16 cellular contexts compared by ENCODE assay signal in genomic region chr6:43921548-43922422, GRCh38.
DNase-seq lines count a peak whose midpoint lies in the region; ATAC-seq and TF ChIP-seq lines count a peak whose summit lies in the region.
"Had no signal": no experiment of that assay in that cellular context is flagged by ENCODE, and none has a peak within 500 bp of the region (broad histone marks: within the 10 kb centered on the region; RNA-seq: fewer than 3 reads in every experiment).

No MANE protein-coding gene starts in this region.

- POLR2A ChIA-PET in WTC11 (lab: Charles Lee), result no interaction called here

- H3K4me3 ChIP-seq in neuronal stem cell (ENCODE audit: low read length in 2 of 2) (no peak overlapping the region), aorta (ENCODE audit: low read length in 2 of 2) (no peak overlapping the region)
- H3K4me3 ChIP-seq: BLaER1 treated with 17β-estradiol and CSF1 and Interleukin-3, amounts not matched to agents 10 nM and 100 nM; SJCRH30 had no signal

- H3K4ac ChIP-seq in neuronal stem cell (ENCODE audit: low read length), result no peak overlapping the region

- no peak overlapping the region for H2BK5ac ChIP-seq in neuronal stem cell (ENCODE audit: low read length)

- H3K79me1 ChIP-seq in neuronal stem cell (ENCODE audit: low read depth, low read length), result peaks cover 2% of the 10 kb centered on the region

- H3K27me3 ChIP-seq in neuronal stem cell (ENCODE audit: control insufficient read depth in 3 of 3, insufficient read depth in 3 of 3, low read depth in 1 of 3, low read length in 3 of 3) (no peaks in the 10 kb centered on the region), aorta (ENCODE audit: control insufficient read depth in 1 of 2, insufficient read depth in 2 of 2, low read length in 1 of 2) (no peaks in the 10 kb centered on the region)

- intact Hi-C loops in aorta (cut with DNase I), result no loop called here

- H3K27ac Mint-ChIP-seq in WTC11 (no peak overlapping the region), endothelial cell (ENCODE audit: unreplicated experiment) (no peak overlapping the region)
- H3K27ac Mint-ChIP-seq: HFFc6 had no signal

- no peak overlapping the region for H3K14ac ChIP-seq in neuronal stem cell (ENCODE audit: low read length)

- H3K36me3 ChIP-seq in neuronal stem cell (replicated peaks in 1 of 2; ENCODE audit: control insufficient read depth in 2 of 2, insufficient read depth in 2 of 2, low read length in 2 of 2) (no peaks in the 10 kb centered on the region), aorta (ENCODE audit: control insufficient read depth in 1 of 2, insufficient read depth in 2 of 2, low read length in 1 of 2) (no peaks in the 10 kb centered on the region)
- H3K36me3 ChIP-seq: BLaER1 treated with 17β-estradiol and CSF1 and Interleukin-3, amounts not matched to agents 10 nM and 100 nM; SJCRH30 had no signal

- H3K4me1 Mint-ChIP-seq in WTC11 (peaks cover 8% of the 10 kb centered on the region), endothelial cell (ENCODE audit: unreplicated experiment) (peaks cover 4% of the 10 kb centered on the region)

- no peak for TF ChIP-seq CTCF in WTC11 (IDR thresholded peaks at IDR 0.05)
- no peak for TF ChIP-seq CTCF in endothelial cell (IDR thresholded peaks at IDR 0.05; ENCODE audit: unreplicated experiment)

- H3K4me3 Mint-ChIP-seq in WTC11, result no peak overlapping the region
- no peak overlapping the region for H3K4me3 Mint-ChIP-seq in endothelial cell (ENCODE audit: unreplicated experiment)
- H3K4me3 Mint-ChIP-seq: HFFc6 had no signal

- peak overlapping the region; percentile 11 for H2AK5ac ChIP-seq in neuronal stem cell (ENCODE audit: low read depth, low read length)

- no peaks in the 10 kb centered on the region for H3K36me3 Mint-ChIP-seq in WTC11
- no peaks in the 10 kb centered on the region for H3K36me3 Mint-ChIP-seq in endothelial cell (ENCODE audit: low read depth, unreplicated experiment)

- H3K27ac ChIP-seq in neuronal stem cell (replicated peaks; ENCODE audit: low read length) (no peak overlapping the region), aorta (ENCODE audit: low read depth in 1 of 2, low read length in 2 of 2) (no peak overlapping the region)
- H3K27ac ChIP-seq: BLaER1 treated with 17β-estradiol and CSF1 and Interleukin-3, amounts not matched to agents 10 nM and 100 nM; SJCRH30 had no signal

- peak overlapping the region; percentile 12 for H2BK12ac ChIP-seq in neuronal stem cell (ENCODE audit: low read length)

- peak overlapping the region; percentile 84 for H3K18ac ChIP-seq in neuronal stem cell (ENCODE audit: low read length)

- WGBS in neuronal stem cell (ENCODE audit: extremely low coverage in 2 of 2, insufficient read length in 2 of 2, insufficient replicate concordance in 1 of 2), 2 donors, result no CpG with 5 or more reads among the region's 20 CpGs
- WGBS in aorta, 2 donors, result 87 to 89% methylated on average over 20 of the region's 20 CpGs

- H2BK15ac ChIP-seq in neuronal stem cell (ENCODE audit: low read length), result peak overlapping the region; percentile 62

- no peak overlapping the region for H4K8ac ChIP-seq in neuronal stem cell (ENCODE audit: low read depth, low read length)

- CTCF ChIA-PET in WTC11 (lab: Charles Lee), result no interaction called here

- H4K91ac ChIP-seq in neuronal stem cell (ENCODE audit: low read depth, low read length, poor library complexity), result no peak overlapping the region

- peak; percentile 2 for DNase-seq in WTC11 (ENCODE audit: low spot score)
- DNase-seq in left lobe of liver (ENCODE audit: low spot score), result peak; percentile 83
- DNase-seq in neuronal stem cell (ENCODE audit: low spot score), result no peak
- DNase-seq in aorta, result peak; percentile 24 to 57
- DNase-seq in endothelial cell (ENCODE audit: low spot score), result no peak
- no peak for DNase-seq in activated effector memory CD4-positive, alpha-beta T cell treated with Interleukin-2 at 50 U/mL for 16 hours
- DNase-seq: HFFc6, NCI-H1417 treated with DMSO at 0.1 percent for 48 hours, NCI-H187 treated with DMSO at 0.1 percent for 48 hours, NCI-H2227 treated with DMSO at 0.1 percent for 48 hours, NCI-H524, NCI-H82, PC-3, SJCRH30 had no signal

- H3K4me1 ChIP-seq in neuronal stem cell (ENCODE audit: control insufficient read depth in 2 of 2, insufficient read depth in 1 of 2, low read depth in 1 of 2, low read length in 2 of 2), result peaks cover 7 to 9% of the 10 kb centered on the region in 2 donors
- no peaks in the 10 kb centered on the region for H3K4me1 ChIP-seq in aorta (ENCODE audit: control insufficient read depth in 1 of 2, insufficient read depth in 2 of 2, low read length in 2 of 2)

- H3K9me3 Mint-ChIP-seq in WTC11 (no peaks in the 10 kb centered on the region), endothelial cell (ENCODE audit: unreplicated experiment) (no peaks in the 10 kb centered on the region)
- H3K9me3 Mint-ChIP-seq: HFFc6 had no signal

- no peak overlapping the region for H2BK120ac ChIP-seq in neuronal stem cell (ENCODE audit: low read depth, low read length)

- ATAC-seq in WTC11, result no peak
- ATAC-seq in left lobe of liver, result peak; percentile 52
- no peak for ATAC-seq in aorta (ENCODE audit: low FRiP score)
- ATAC-seq in HG03025 (IDR thresholded peaks at IDR 0.05; ENCODE audit: low FRiP score, unreplicated experiment), result no peak
- ATAC-seq: PC-3 had no signal

- H3K23ac ChIP-seq in neuronal stem cell (ENCODE audit: low read depth, low read length, poor library complexity), result peak overlapping the region; percentile 49

- H3K9me3 ChIP-seq in neuronal stem cell (replicated peaks in 1 of 2; ENCODE audit: control insufficient read depth in 2 of 2, insufficient read depth in 1 of 2, low read depth in 1 of 2, low read length in 2 of 2) (no peaks in the 10 kb centered on the region), aorta (ENCODE audit: control insufficient read depth, low read length) (no peaks in the 10 kb centered on the region)
- H3K9me3 ChIP-seq: BLaER1 treated with 17β-estradiol and CSF1 and Interleukin-3, amounts not matched to agents 10 nM and 100 nM; SJCRH30 had no signal

- no peak overlapping the region for H3K4me2 ChIP-seq in neuronal stem cell (ENCODE audit: insufficient read depth, low read length, poor library complexity, severe bottlenecking)

- no peak overlapping the region for H3K9ac ChIP-seq in neuronal stem cell (ENCODE audit: low read depth, low read length, poor library complexity)
- H3K9ac ChIP-seq: BLaER1 treated with 17β-estradiol and CSF1 and Interleukin-3, amounts not matched to agents 10 nM and 100 nM had no signal

- H3K27me3 Mint-ChIP-seq in WTC11 (ENCODE audit: low read depth) (no peaks in the 10 kb centered on the region), endothelial cell (ENCODE audit: unreplicated experiment) (peaks cover 7% of the 10 kb centered on the region)

- H2AFZ ChIP-seq in neuronal stem cell (ENCODE audit: low read length), result no peak overlapping the region

TF ChIP-seq in WTC11, 78 proteins besides CTCF, POLR2A, EP300 and RAD21 (continues in another document):
- TF ChIP-seq HMGXB4 (CRISPR knock-in tag; IDR thresholded peaks at IDR 0.05) (no peak), ZNF138 (CRISPR knock-in tag; conservative IDR thresholded peaks at IDR 0.05) (no peak), USF1 (CRISPR knock-in tag; IDR thresholded peaks at IDR 0.05) (no peak), TCF7 (CRISPR knock-in tag; IDR thresholded peaks at IDR 0.05; ENCODE audit: low read depth) (no peak), SMAD4 (CRISPR knock-in tag; IDR thresholded peaks at IDR 0.05) (no peak), ZNF671 (CRISPR knock-in tag; IDR thresholded peaks at IDR 0.05) (no peak), TP53 (CRISPR knock-in tag; IDR thresholded peaks at IDR 0.05) (no peak), FOXP1 (CRISPR knock-in tag; IDR thresholded peaks at IDR 0.05; ENCODE audit: borderline replicate concordance) (no peak), GRHL2 (CRISPR knock-in tag; IDR thresholded peaks at IDR 0.05; ENCODE audit: insufficient replicate concordance, severe bottlenecking) (no peak)
- TF ChIP-seq, protein P1, sequence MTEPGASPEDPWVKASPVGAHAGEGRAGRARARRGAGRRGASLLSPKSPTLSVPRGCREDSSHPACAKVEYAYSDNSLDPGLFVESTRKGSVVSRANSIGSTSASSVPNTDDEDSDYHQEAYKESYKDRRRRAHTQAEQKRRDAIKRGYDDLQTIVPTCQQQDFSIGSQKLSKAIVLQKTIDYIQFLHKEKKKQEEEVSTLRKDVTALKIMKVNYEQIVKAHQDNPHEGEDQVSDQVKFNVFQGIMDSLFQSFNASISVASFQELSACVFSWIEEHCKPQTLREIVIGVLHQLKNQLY (CRISPR knock-in tag; IDR thresholded peaks at IDR 0.05), result no peak
- TF ChIP-seq, protein P2, sequence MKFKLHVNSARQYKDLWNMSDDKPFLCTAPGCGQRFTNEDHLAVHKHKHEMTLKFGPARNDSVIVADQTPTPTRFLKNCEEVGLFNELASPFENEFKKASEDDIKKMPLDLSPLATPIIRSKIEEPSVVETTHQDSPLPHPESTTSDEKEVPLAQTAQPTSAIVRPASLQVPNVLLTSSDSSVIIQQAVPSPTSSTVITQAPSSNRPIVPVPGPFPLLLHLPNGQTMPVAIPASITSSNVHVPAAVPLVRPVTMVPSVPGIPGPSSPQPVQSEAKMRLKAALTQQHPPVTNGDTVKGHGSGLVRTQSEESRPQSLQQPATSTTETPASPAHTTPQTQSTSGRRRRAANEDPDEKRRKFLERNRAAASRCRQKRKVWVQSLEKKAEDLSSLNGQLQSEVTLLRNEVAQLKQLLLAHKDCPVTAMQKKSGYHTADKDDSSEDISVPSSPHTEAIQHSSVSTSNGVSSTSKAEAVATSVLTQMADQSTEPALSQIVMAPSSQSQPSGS (CRISPR knock-in tag; IDR thresholded peaks at IDR 0.05; ENCODE audit: borderline replicate concordance, low read depth), result no peak

Comparison
In these comparisons a context has a peak if more than half of its experiments do, and no peak if none do; other contexts are left out.
1. DNase-seq: peak in WTC11 (single experiment), left lobe of liver (single experiment) and aorta (2 of 2); none in neuronal stem cell (single experiment), endothelial cell (single experiment) and activated effector memory CD4-positive, alpha-beta T cell treated with Interleukin-2 at 50 U/mL for 16 hours (single experiment).